Comparison of ENCODE assay signal across 8 cellular contexts in the genomic region with DNA sequence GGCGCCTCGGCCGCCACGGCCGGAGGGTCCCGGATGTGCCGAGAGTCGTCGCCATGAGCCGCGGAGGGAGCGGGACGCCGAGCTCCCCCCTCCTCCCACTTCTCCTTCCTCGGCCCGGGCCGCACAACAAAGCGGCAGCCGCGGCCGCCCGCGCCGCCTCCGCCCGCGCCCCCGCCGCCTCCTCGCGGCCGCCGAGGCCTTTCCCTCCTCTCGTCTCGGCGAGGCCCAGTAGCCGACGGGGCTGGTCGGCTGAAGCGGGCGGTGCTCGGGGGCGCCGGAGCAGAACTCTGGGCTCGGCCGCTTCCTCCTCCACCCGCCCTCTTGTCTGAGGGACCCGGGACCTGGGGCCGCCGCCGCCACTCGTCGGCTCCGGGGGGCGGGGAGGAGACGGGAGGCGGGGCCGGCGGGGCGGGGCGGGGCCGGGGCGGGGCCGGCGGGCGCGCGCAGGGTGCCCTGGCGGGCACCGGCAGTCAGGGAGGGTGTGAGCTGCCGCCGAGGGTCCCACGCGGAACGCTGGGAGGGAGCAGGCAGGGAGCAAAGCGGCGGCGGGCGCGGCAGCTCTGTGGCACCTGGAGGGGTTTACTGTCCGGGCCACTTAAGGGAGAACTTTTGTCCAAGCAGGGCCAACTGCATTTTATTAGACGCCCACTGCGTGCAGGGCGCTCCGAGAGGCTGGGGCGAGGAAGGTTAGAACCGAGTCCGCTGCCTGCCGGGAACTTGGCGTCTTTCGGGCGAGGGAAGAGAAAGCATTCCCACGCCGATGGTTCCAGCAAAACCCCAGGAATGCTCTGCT. TPM values are rescaled to one million over a fixed set of nuclear protein-coding genes. Genes with fewer than 3 reads are reported as not detected.
DNase-seq lines count a peak whose midpoint lies in the region; ATAC-seq, FAIRE-seq and TF ChIP-seq lines count a peak whose summit lies in the region.

TSS of gene SMURF2 (minus strand) at position 327 of the 793 bp plus-strand sequence. CDS start 427 bp downstream, outside the sequence.

- CTCF ChIA-PET in Panc1 (lab: Charles Lee) = no interaction called here

- DNase-seq in D721Med (ENCODE audit: insufficient read length, low spot score) (peak; percentile 66), HL-60 (ENCODE audit: low read depth in 1 of 2, low spot score in 1 of 2) (peak; percentile 61 to 72), Panc1 (ENCODE audit: low read depth, low spot score) (no peak), fibroblast of mammary gland (ENCODE audit: low read depth) (peak; percentile 43)
- DNase-seq in activated T-helper 1 cell treated with anti-CD3 and anti-CD28 coated beads, Interleukin-2, amount 50 U/mL, for 16 hours (ENCODE audit: low read depth in 1 of 2, low spot score in 1 of 2) = peak; percentile 55 to 69
- peak; percentile 81 for DNase-seq in stimulated activated naive CD8-positive, alpha-beta T cell treated with anti-CD3 and anti-CD28 coated beads, Interleukin-15, Interleukin-2, amounts not matched to agents 100 U/mL and 50 U/mL, for 24 hours

- H3K27ac ChIP-seq in HL-60 (replicated peaks) (peak within 1 kb of the TSS; percentile 71), Panc1 (ENCODE audit: low read length) (peak within 1 kb of the TSS; percentile 83)

- TF ChIP-seq CTCF in D721Med (IDR thresholded peaks at IDR 0.05; ENCODE audit: insufficient read depth, missing control alignments) (no peak), HL-60 (IDR thresholded peaks at IDR 0.05; ENCODE audit: insufficient read depth, low read length) (no peak), Panc1 (IDR thresholded peaks at IDR 0.05) (no peak), fibroblast of mammary gland (conservative IDR thresholded peaks at IDR 0.05; ENCODE audit: control insufficient read depth, insufficient read depth, low read depth, low read length) (no peak), nephron (IDR thresholded peaks at IDR 0.05; ENCODE audit: unreplicated experiment in 3 of 3) (no peak)

- FAIRE-seq in D721Med (lab: Jason Lieb, UNC) = no peak

- ATAC-seq in GM19467 (IDR thresholded peaks at IDR 0.05; ENCODE audit: unreplicated experiment) (peak; percentile 80), Panc1 (peak; percentile 84)
- peak; percentile 91 for ATAC-seq in stimulated activated naive CD8-positive, alpha-beta T cell treated with anti-CD3 and anti-CD28 coated beads, Interleukin-15, Interleukin-2, amounts not matched to agents 100 U/mL and 50 U/mL, for 24 hours

- peak within 1 kb of the TSS; percentile 82 to 98 (median 96) for H3K27ac Mint-ChIP-seq in nephron

- H3K36me3 ChIP-seq in Panc1 (ENCODE audit: control insufficient read depth, insufficient read depth, low read length) = peaks cover 5% of the 10 kb centered on the region; the same call in 1 of the 2 replicates

- peaks cover 24% of the 10 kb centered on the region; the same call in 1 of the 2 replicates for H3K4me1 ChIP-seq in Panc1 (ENCODE audit: control insufficient read depth, insufficient read depth, low read length)

- H3K9me3 ChIP-seq in Panc1 (ENCODE audit: control insufficient read depth, insufficient read depth, low read depth, low read length) = no peaks in the 10 kb centered on the region

- H3K36me3 Mint-ChIP-seq in nephron (ENCODE audit: low read depth) = no peaks in the 10 kb centered on the region

- in situ Hi-C loops in Panc1 (cut with HindIII; ENCODE audit: low pct_unique_long_range_greater_than_20kb, low sequenced_read_pairs) = no loop called here

- H3K27me3 ChIP-seq in HL-60 (ENCODE audit: insufficient read depth, poor library complexity, severe bottlenecking) = no peaks in the 10 kb centered on the region
- no peaks in the 10 kb centered on the region for H3K27me3 ChIP-seq in Panc1 (ENCODE audit: control insufficient read depth, insufficient read depth, low read length)

- peak within 1 kb of the TSS; percentile 99 to 100 (median 99) for H3K4me3 Mint-ChIP-seq in nephron

- intact Hi-C loops in Panc1 (cut with micrococcal nuclease; ENCODE audit: unreplicated experiment) = loop anchor here (10.0 kb wide), 1 partner anchor 53 kb away; no protein-coding TSS in a partner anchor

- no peaks in the 10 kb centered on the region for H3K27me3 Mint-ChIP-seq in nephron (ENCODE audit: low read depth)

- no TSS peak for BruUV-seq in Panc1 (replicated peaks; lab: Mats Ljungman, UMichigan)

- H3K4me1 Mint-ChIP-seq in nephron = peaks cover 19% of the 10 kb centered on the region

- H3K4me3 ChIP-seq in HL-60 (replicated peaks; ENCODE audit: insufficient read depth, low read length) (peak within 1 kb of the TSS; percentile 85), Panc1 (ENCODE audit: low read depth in 2 of 2, low read length in 2 of 2) (peak within 1 kb of the TSS; percentile 60 to 64), fibroblast of mammary gland (ENCODE audit: control insufficient read depth, low read depth, low read length) (peak within 1 kb of the TSS; percentile 81)

- H3K9me3 Mint-ChIP-seq in nephron = no peaks in the 10 kb centered on the region

- POLR2A ChIA-PET in Panc1 (lab: Charles Lee) = interaction anchor here (0.6 kb wide), 2 partner anchors 17 to 124 kb away, joined by 3 read pairs; no protein-coding TSS in a partner anchor

RNA-seq across cellular contexts. Expression of gene SMURF2, which starts in this region (rescaled TPM):
- 21.3 TPM for total RNA-seq in Panc1 (2021; ENCODE audit: unreplicated experiment)
- polyA plus RNA-seq in Panc1 (2012; ENCODE audit: insufficient read length) = 9.3 TPM
